ENCODE assay signal across 10 cellular contexts in the genomic region with DNA sequence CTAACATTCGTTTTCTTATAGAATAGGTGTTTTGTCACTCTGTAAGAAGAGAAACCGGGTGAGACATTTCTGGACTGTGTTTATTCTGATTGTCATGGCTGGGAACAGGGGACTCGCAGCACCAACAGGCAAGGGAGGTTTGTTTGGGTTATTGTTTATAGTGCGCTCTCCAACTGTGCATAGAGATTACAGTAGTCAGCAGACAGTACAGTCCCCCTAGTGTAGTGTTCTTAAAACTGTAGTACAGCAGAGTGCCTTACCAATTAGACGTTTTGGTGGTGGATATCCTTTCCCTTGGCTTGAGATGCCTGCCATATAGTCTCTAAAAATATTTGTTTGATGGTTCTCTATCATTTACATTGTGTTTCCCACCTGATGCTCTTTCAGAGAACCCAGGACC. TPM values are rescaled to one million over a fixed set of nuclear protein-coding genes. Genes with fewer than 3 reads are reported as not detected.
DNase-seq lines count a peak whose midpoint lies in the region; ATAC-seq and TF ChIP-seq lines count a peak whose summit lies in the region.
"Had no signal": no experiment of that assay in that cellular context is flagged by ENCODE, and none has a peak within 500 bp of the region (broad histone marks: within the 10 kb centered on the region; RNA-seq: fewer than 3 reads in every experiment).

No MANE protein-coding gene starts in this region.

- DNase-seq in BJ (ENCODE audit: low read depth) (no peak), HCEC 1CT (peak; percentile 23), activated B cell treated with CpG ODN at 0.5 μM for 24 hours (no peak), left kidney (ENCODE audit: low read depth, low spot score) (peak; percentile 36), SKM-1 treated with dmso at 0.1 percent for 144 hours (lab: John Stamatoyannopoulos, UW; ENCODE audit: unreplicated experiment) (no peak), chondrocyte (ENCODE audit: low spot score) (no peak), aorta (no peak)
- DNase-seq in CD8-positive, alpha-beta T cell: no peak
- DNase-seq: activated CD4-positive, alpha-beta T cell treated with anti-CD3 and anti-CD28 coated beads, Interleukin-2, amount 50 U/mL, for 4 hours had no signal

- H3K9me3 Mint-ChIP-seq in activated B cell treated with CpG ODN at 0.5 μM for 24 hours: no peaks in the 10 kb centered on the region
- H3K9me3 Mint-ChIP-seq in CD8-positive, alpha-beta T cell: no peaks in the 10 kb centered on the region
- H3K9me3 Mint-ChIP-seq in chondrocyte (ENCODE audit: low read depth): no peaks in the 10 kb centered on the region

- ATAC-seq in activated B cell treated with CpG ODN at 0.5 μM for 24 hours (ENCODE audit: low read depth) (no peak), aorta (ENCODE audit: low FRiP score) (no peak)
- ATAC-seq in CD8-positive, alpha-beta T cell: no peak

- H3K4me3 ChIP-seq in BJ (ENCODE audit: low read depth, low read length) (no peak overlapping the region), aorta (ENCODE audit: low read length in 2 of 2) (no peak overlapping the region)
- H3K4me3 ChIP-seq in CD8-positive, alpha-beta T cell (ENCODE audit: low read depth, low read length): no peak overlapping the region

- CTCF ChIA-PET in BJ (lab: Yijun Ruan, JAX) (interaction anchor here (0.6 to 5.8 kb wide), 40 partner anchors 10 to 1690 kb away, joined by 3 to 88 read pairs (median 5); no protein-coding TSS in a partner anchor), activated B cell treated with CpG ODN at 0.5 μM for 24 hours (lab: Charles Lee) (no interaction called here)
- CTCF ChIA-PET in CD8-positive, alpha-beta T cell (lab: Charles Lee): no interaction called here

- H3K4me3 Mint-ChIP-seq in activated B cell treated with CpG ODN at 0.5 μM for 24 hours: peak overlapping the region; percentile 84
- no peak overlapping the region for H3K4me3 Mint-ChIP-seq in CD8-positive, alpha-beta T cell
- no peak overlapping the region for H3K4me3 Mint-ChIP-seq in chondrocyte (ENCODE audit: unreplicated experiment)

- TF ChIP-seq CTCF in BJ (IDR thresholded peaks at IDR 0.05; ENCODE audit: insufficient read depth, low read depth, low read length) (peak; percentile 40), activated B cell treated with CpG ODN at 0.5 μM for 24 hours (IDR thresholded peaks at IDR 0.05) (no peak), chondrocyte (IDR thresholded peaks at IDR 0.05) (no peak)
- TF ChIP-seq CTCF in CD8-positive, alpha-beta T cell (IDR thresholded peaks at IDR 0.05): no peak

- H3K36me3 Mint-ChIP-seq in activated B cell treated with CpG ODN at 0.5 μM for 24 hours (ENCODE audit: low read depth) (no peaks in the 10 kb centered on the region), chondrocyte (ENCODE audit: low read depth) (no peaks in the 10 kb centered on the region)
- no peaks in the 10 kb centered on the region for H3K36me3 Mint-ChIP-seq in CD8-positive, alpha-beta T cell

- H3K27ac Mint-ChIP-seq in activated B cell treated with CpG ODN at 0.5 μM for 24 hours (no peak overlapping the region), chondrocyte (ENCODE audit: unreplicated experiment) (no peak overlapping the region)
- H3K27ac Mint-ChIP-seq in CD8-positive, alpha-beta T cell: no peak overlapping the region

- H3K9me3 ChIP-seq in CD8-positive, alpha-beta T cell (ENCODE audit: low read length): no peaks in the 10 kb centered on the region
- no peaks in the 10 kb centered on the region for H3K9me3 ChIP-seq in aorta (ENCODE audit: control insufficient read depth, low read length)
- H3K9me3 ChIP-seq: tibial artery had no signal

- H3K4me1 Mint-ChIP-seq in activated B cell treated with CpG ODN at 0.5 μM for 24 hours: peaks cover 17% of the 10 kb centered on the region
- peaks cover 11% of the 10 kb centered on the region for H3K4me1 Mint-ChIP-seq in CD8-positive, alpha-beta T cell (ENCODE audit: low read depth)
- H3K4me1 Mint-ChIP-seq in chondrocyte (ENCODE audit: low read depth): peaks cover 34% of the 10 kb centered on the region

- H3K4me1 ChIP-seq in CD8-positive, alpha-beta T cell (ENCODE audit: insufficient read depth, low read length): no peaks in the 10 kb centered on the region
- no peaks in the 10 kb centered on the region for H3K4me1 ChIP-seq in aorta (ENCODE audit: control insufficient read depth in 1 of 2, insufficient read depth in 2 of 2, low read length in 2 of 2)

- H3K27me3 Mint-ChIP-seq in activated B cell treated with CpG ODN at 0.5 μM for 24 hours (peaks cover 60% of the 10 kb centered on the region), chondrocyte (ENCODE audit: low read depth) (peaks cover 11% of the 10 kb centered on the region)
- H3K27me3 Mint-ChIP-seq in CD8-positive, alpha-beta T cell (ENCODE audit: low read depth): peaks cover 57% of the 10 kb centered on the region

- POLR2A ChIA-PET in BJ (lab: Charles Lee) (no interaction called here), activated B cell treated with CpG ODN at 0.5 μM for 24 hours (lab: Charles Lee) (interaction anchor here (0.5 kb wide), 1 partner anchor 285 kb away, joined by 6 read pairs; no protein-coding TSS in a partner anchor)
- POLR2A ChIA-PET in CD8-positive, alpha-beta T cell (lab: Charles Lee): no interaction called here

- H3K27ac ChIP-seq in CD8-positive, alpha-beta T cell (ENCODE audit: low read depth, low read length): no peak overlapping the region
- H3K27ac ChIP-seq in aorta (ENCODE audit: low read depth in 1 of 2, low read length in 2 of 2): no peak overlapping the region

- H3K27me3 ChIP-seq in BJ (ENCODE audit: control insufficient read depth, insufficient read depth, low read length) (no peaks in the 10 kb centered on the region), aorta (ENCODE audit: control insufficient read depth in 1 of 2, insufficient read depth in 2 of 2, low read length in 1 of 2) (no peaks in the 10 kb centered on the region)
- H3K27me3 ChIP-seq in CD8-positive, alpha-beta T cell (ENCODE audit: insufficient read depth, low read length): peaks cover 14% of the 10 kb centered on the region
- H3K27me3 ChIP-seq: tibial artery had no signal

- intact Hi-C loops in activated B cell treated with CpG ODN at 0.5 μM for 24 hours (cut with micrococcal nuclease) (no loop called here), aorta (cut with DNase I) (loop anchor here (5.0 to 10.0 kb wide), 4 partner anchors 137 to 759 kb away; a partner anchor contains a TSS)
- intact Hi-C loops in CD8-positive, alpha-beta T cell (cut with DNase I, micrococcal nuclease): loop anchor here in 1 of 2 experiments (5.0 kb wide), 1 partner anchor 272 kb away; no protein-coding TSS in a partner anchor

- H3K36me3 ChIP-seq in BJ (ENCODE audit: control insufficient read depth, insufficient read depth, low read length) (no peaks in the 10 kb centered on the region), aorta (ENCODE audit: control insufficient read depth in 1 of 2, insufficient read depth in 2 of 2, low read length in 1 of 2) (no peaks in the 10 kb centered on the region)
- no peaks in the 10 kb centered on the region for H3K36me3 ChIP-seq in CD8-positive, alpha-beta T cell (ENCODE audit: insufficient read depth, low read length)
- H3K36me3 ChIP-seq: tibial artery had no signal

- WGBS in aorta, 2 donors: 61 to 68% methylated on average over 5 of the region's 5 CpGs

RNA-seq across cellular contexts. Expression of a gene that starts 0.8 kb away (rescaled TPM):
- 39.4 and 47.7 TPM in 2 replicates for polyA plus RNA-seq in BJ (2011; rRNA removed)
- polyA minus RNA-seq in BJ (2011; rRNA and poly(A)+ RNA removed): 95.5 and 95.6 TPM in 2 replicates
- total RNA-seq in activated B cell treated with CpG ODN at 0.5 μM for 24 hours: not detected in 2 replicates
- not detected for total RNA-seq in CD8-positive, alpha-beta T cell
- 12.8 to 28.7 TPM (median 14.8 TPM) in 3 replicates for total RNA-seq in chondrocyte
- total RNA-seq in aorta: 10 to 100 TPM; 18.4 to 22.8 TPM
- polyA plus RNA-seq in aorta: 1 to 10 TPM; 2.0 to 2.8 TPM

Comparison
In these comparisons a context has a peak if more than half of its experiments do, and no peak if none do; other contexts are left out.
1. DNase-seq: peak in HCEC 1CT (single experiment) and left kidney (single experiment); none in BJ (single experiment), activated B cell treated with CpG ODN at 0.5 μM for 24 hours (single experiment), SKM-1 treated with dmso at 0.1 percent for 144 hours (single experiment), CD8-positive, alpha-beta T cell (0 of 7), chondrocyte (single experiment) and aorta (0 of 2).
2. RNA of a gene that starts 0.8 kb away (total RNA-seq): 18.4 to 22.8 TPM in aorta and 12.8 to 28.7 TPM in chondrocyte; not detected in activated B cell treated with CpG ODN at 0.5 μM for 24 hours and not detected in CD8-positive, alpha-beta T cell; every median in the first group is over 10 times any median in the second.